In genomic region chr3:197154-197855, GRCh38 we compare ENCODE assay signal across 8 cellular contexts. TPM values are rescaled to one million over a fixed set of nuclear protein-coding genes. Genes with fewer than 3 reads are reported as not detected.
DNase-seq lines count a peak whose midpoint lies in the region; ATAC-seq, FAIRE-seq and TF ChIP-seq lines count a peak whose summit lies in the region.

No MANE protein-coding gene starts in this region.

- DNase-seq in NCI-H1417 (lab: John Stamatoyannopoulos, UW) (peak; percentile 10 to 72 (median 53)), NCI-H1417 treated with DMSO at 0.1 percent for 48 hours (lab: John Stamatoyannopoulos, UW) (no peak), WERI-Rb-1 (peak; percentile 37), keratinocyte (ENCODE audit: low read depth, low spot score) (no peak), thoracic aorta (ENCODE audit: low spot score) (no peak), NCI-H446 (lab: John Stamatoyannopoulos, UW) (no peak)

- H2AFZ ChIP-seq in keratinocyte (ENCODE audit: control insufficient read depth, low read length) = no peak overlapping the region

- no peaks in the 10 kb centered on the region for H4K20me1 ChIP-seq in keratinocyte (ENCODE audit: control insufficient read depth, extremely low read depth, insufficient read depth, low read length)

- no peaks in the 10 kb centered on the region for H3K9me1 ChIP-seq in keratinocyte (ENCODE audit: control insufficient read depth, extremely low read depth, insufficient read depth, low read length)

- ATAC-seq in thoracic aorta (ENCODE audit: insufficient number of reproducible peaks, low FRiP score, low read depth) (no peak), HG03439 (IDR thresholded peaks at IDR 0.05; ENCODE audit: unreplicated experiment) (no peak), GM18873 (IDR thresholded peaks at IDR 0.05; ENCODE audit: low FRiP score, unreplicated experiment) (no peak)

- H3K4me2 ChIP-seq in keratinocyte (ENCODE audit: control insufficient read depth, extremely low read depth, insufficient read depth, low read depth, low read length) = peak overlapping the region; percentile 51

- H3K4me1 ChIP-seq in keratinocyte (ENCODE audit: control insufficient read depth, extremely low read depth, insufficient read depth, low read length) = peaks cover 4% of the 10 kb centered on the region
- H3K4me1 ChIP-seq in thoracic aorta (ENCODE audit: control insufficient read depth in 1 of 2, low read depth in 2 of 2) = peaks cover 9 to 18% of the 10 kb centered on the region in 2 donors

- dilution Hi-C loops in keratinocyte (cut with MboI; ENCODE audit: extremely low pct_ligation_motif_present, low sequenced_read_pairs) = no loop called here

- no peaks in the 10 kb centered on the region for H3K79me2 ChIP-seq in keratinocyte (ENCODE audit: control insufficient read depth, insufficient read depth, low read length)

- no peaks in the 10 kb centered on the region for H3K9me3 ChIP-seq in WERI-Rb-1 (ENCODE audit: severe bottlenecking)
- H3K9me3 ChIP-seq in keratinocyte (ENCODE audit: control insufficient read depth, low read depth, low read length) = no peaks in the 10 kb centered on the region
- no peaks in the 10 kb centered on the region for H3K9me3 ChIP-seq in thoracic aorta

- FAIRE-seq in keratinocyte (lab: Jason Lieb, UNC) = no peak

- no peak overlapping the region for H3K9ac ChIP-seq in keratinocyte (ENCODE audit: control insufficient read depth, extremely low read depth, insufficient read depth, low read length)

- H3K36me3 ChIP-seq in WERI-Rb-1 (no peaks in the 10 kb centered on the region), keratinocyte (ENCODE audit: control insufficient read depth in 2 of 2, extremely low read depth in 1 of 2, insufficient read depth in 2 of 2, low read length in 2 of 2) (no peaks in the 10 kb centered on the region), thoracic aorta (no peaks in the 10 kb centered on the region)

- H3K4me3 ChIP-seq in WERI-Rb-1 (ENCODE audit: low read depth, low read length) (peak overlapping the region; percentile 78), keratinocyte (ENCODE audit: control insufficient read depth in 2 of 3, extremely low read depth in 1 of 3, insufficient read depth in 2 of 3, low read depth in 1 of 3, low read length in 3 of 3) (peak overlapping the region; percentile 16 to 34 (median 22)), thoracic aorta (peak overlapping the region; percentile 66)

- TF ChIP-seq CTCF in WERI-Rb-1 (IDR thresholded peaks at IDR 0.05; ENCODE audit: low read depth, low read length) (no peak), keratinocyte (optimal IDR thresholded peaks at IDR 0.05 in 1 of 3, IDR thresholded peaks at IDR 0.05 in 1 of 3, conservative IDR thresholded peaks at IDR 0.05 in 1 of 3; ENCODE audit: extremely low read depth in 1 of 3, insufficient read depth in 2 of 3, low read length in 3 of 3) (no peak), thoracic aorta (IDR thresholded peaks at IDR 0.05) (no peak)

- H3K27me3 ChIP-seq in WERI-Rb-1 (ENCODE audit: insufficient read depth, low read depth, severe bottlenecking) (peaks cover 3% of the 10 kb centered on the region), keratinocyte (ENCODE audit: control insufficient read depth, extremely low read depth, insufficient read depth, low read length) (peaks cover 55% of the 10 kb centered on the region), thoracic aorta (replicated peaks; ENCODE audit: insufficient read depth) (no peaks in the 10 kb centered on the region)

- H3K27ac ChIP-seq in WERI-Rb-1 = no peak overlapping the region
- no peak overlapping the region for H3K27ac ChIP-seq in keratinocyte (ENCODE audit: control insufficient read depth, insufficient read depth, low read length)
- H3K27ac ChIP-seq in thoracic aorta = no peak overlapping the region

RNA-seq across cellular contexts. Expression of gene CHL1, which starts 0.7 kb away (rescaled TPM):
- 0.04 to 0.14 TPM (median 0.09 TPM) in 3 replicates for polyA plus RNA-seq in keratinocyte
- polyA plus RNA-seq in keratinocyte (2011; ENCODE audit: low read depth) = 0.10 TPM
- 0.10 TPM in 1 of 2 replicates, not detected in the other for polyA plus RNA-seq in keratinocyte (2011; cell fraction: cytosol; rRNA removed)
- 0.08 TPM in 2 replicates for polyA plus RNA-seq in keratinocyte (2011; cell fraction: nucleus; rRNA removed)
- polyA plus RNA-seq in keratinocyte (2012; ENCODE audit: low replicate concordance) = 0.31 TPM in 1 of 2 replicates, not detected in the other
- 0.03 TPM in 1 of 3 replicates, not detected in the others for polyA minus RNA-seq in keratinocyte
- not detected for polyA minus RNA-seq in keratinocyte (2011; cell fraction: cytosol; rRNA and poly(A)+ RNA removed)
- polyA minus RNA-seq in keratinocyte (2011; cell fraction: nucleus; rRNA and poly(A)+ RNA removed) = 0.23 TPM in 1 of 2 replicates, not detected in the other
- 1 to 10 TPM; 2.0 to 7.5 TPM for total RNA-seq in thoracic aorta

Comparison
In these comparisons a context has a peak if more than half of its experiments do, and no peak if none do; other contexts are left out.
1. DNase-seq: peak in NCI-H1417 (3 of 3) and WERI-Rb-1 (single experiment); none in NCI-H1417 treated with DMSO at 0.1 percent for 48 hours (single experiment), keratinocyte (single experiment), thoracic aorta (single experiment) and NCI-H446 (0 of 2).
2. H3K4me3 ChIP-seq: peak in every context shown above with its lines; median percentile 78 in WERI-Rb-1; 66 in thoracic aorta; 22 in keratinocyte.